Comparison of ENCODE assay signal across 2 cellular contexts in genomic region chr13:49063526-49063925, GRCh38.
TF ChIP-seq lines count a peak whose summit lies in the region.

No MANE protein-coding gene starts in this region.

TF ChIP-seq in SK-N-SH treated with all-trans-retinoic acid at 6 μM for 48 hours, 23 proteins besides CTCF, POLR2A, EP300 and RAD21 (continued from another document):
- TF ChIP-seq POU6F1 (CRISPR knock-in tag; IDR thresholded peaks at IDR 0.05; ENCODE audit: borderline replicate concordance, low read depth) (no peak), SNAI2 (CRISPR knock-in tag; IDR thresholded peaks at IDR 0.05) (no peak), CREB5 (CRISPR knock-in tag; IDR thresholded peaks at IDR 0.05; ENCODE audit: low read depth) (no peak), PATZ1 (CRISPR knock-in tag; IDR thresholded peaks at IDR 0.05; ENCODE audit: borderline replicate concordance) (no peak)

TF ChIP-seq in SK-N-SH, 30 proteins besides CTCF, POLR2A, EP300 and RAD21 (continued from another document):
- TF ChIP-seq MAX (IDR thresholded peaks at IDR 0.05; ENCODE audit: low read depth) (no peak), TEAD4 (IDR thresholded peaks at IDR 0.05; ENCODE audit: borderline replicate concordance, insufficient read depth) (no peak), PBX3 (IDR thresholded peaks at IDR 0.05) (no peak), SIN3A (IDR thresholded peaks at IDR 0.05; ENCODE audit: borderline replicate concordance, low read depth, low read length) (no peak), MXI1 (IDR thresholded peaks at IDR 0.05; ENCODE audit: low read depth, low read length) (no peak), REST (IDR thresholded peaks at IDR 0.05; ENCODE audit: low read depth, low read length) (no peak), RCOR1 (IDR thresholded peaks at IDR 0.05; ENCODE audit: low read length) (no peak), RFX5 (IDR thresholded peaks at IDR 0.05; ENCODE audit: low read length) (no peak), YY1 (IDR thresholded peaks at IDR 0.05; ENCODE audit: low read depth) (no peak)
TF ChIP-seq in SK-N-SH: peak in this region for 0.
